13 cellular contexts compared by ENCODE assay signal in genomic region chr15:52143862-52144261, GRCh38. TPM values are rescaled to one million over a fixed set of nuclear protein-coding genes. Genes with fewer than 3 reads are reported as not detected.
DNase-seq lines count a peak whose midpoint lies in the region; ATAC-seq and TF ChIP-seq lines count a peak whose summit lies in the region.
"Had no signal": no experiment of that assay in that cellular context is flagged by ENCODE, and none has a peak within 500 bp of the region (broad histone marks: within the 10 kb centered on the region; RNA-seq: fewer than 3 reads in every experiment).

No MANE protein-coding gene starts in this region.

- H3K4me3 Mint-ChIP-seq in CD8-positive, alpha-beta T cell: no peak overlapping the region
- H3K4me3 Mint-ChIP-seq: nephron progenitor cell had no signal

- ATAC-seq in HG02840 (IDR thresholded peaks at IDR 0.05; ENCODE audit: low FRiP score, unreplicated experiment): no peak
- no peak for ATAC-seq in CD8-positive, alpha-beta T cell
- no peak for ATAC-seq in HG03457 (IDR thresholded peaks at IDR 0.05; ENCODE audit: unreplicated experiment)

- peaks cover 80% of the 10 kb centered on the region for H3K36me3 Mint-ChIP-seq in CD8-positive, alpha-beta T cell

- peak; percentile 51 for DNase-seq in 8988T
- DNase-seq in H4 (ENCODE audit: low spot score): peak; percentile 34
- DNase-seq in amniotic epithelial cell (ENCODE audit: low read depth): peak; percentile 98
- DNase-seq in glomerular visceral epithelial cell (ENCODE audit: extremely low spot score): peak; percentile 92
- no peak for DNase-seq in activated effector memory CD4-positive, alpha-beta T cell treated with Interleukin-2 at 50 U/mL for 16 hours
- DNase-seq in CD8-positive, alpha-beta T cell: no peak
- DNase-seq: C1 segment of cervical spinal cord, nephron progenitor cell had no signal

- H3K9me3 ChIP-seq in CD8-positive, alpha-beta T cell (ENCODE audit: low read length): no peaks in the 10 kb centered on the region
- H3K9me3 ChIP-seq: thoracic aorta had no signal

- no peaks in the 10 kb centered on the region for H3K27me3 ChIP-seq in CD8-positive, alpha-beta T cell (ENCODE audit: insufficient read depth, low read length)

- intact Hi-C loops in CD8-positive, alpha-beta T cell (cut with DNase I, micrococcal nuclease): loop anchor here in 1 of 2 experiments (5.0 kb wide), 1 partner anchor 33 kb away; no protein-coding TSS in a partner anchor

- H3K9me3 Mint-ChIP-seq in CD8-positive, alpha-beta T cell: no peaks in the 10 kb centered on the region

- POLR2A ChIA-PET in CD8-positive, alpha-beta T cell (lab: Charles Lee): no interaction called here

- no peak overlapping the region for H3K27ac Mint-ChIP-seq in CD8-positive, alpha-beta T cell
- H3K27ac Mint-ChIP-seq: nephron progenitor cell had no signal

- no peaks in the 10 kb centered on the region for H3K4me1 Mint-ChIP-seq in CD8-positive, alpha-beta T cell (ENCODE audit: low read depth)

- H3K4me1 ChIP-seq in CD8-positive, alpha-beta T cell (ENCODE audit: insufficient read depth, low read length): no peaks in the 10 kb centered on the region

- H3K36me3 ChIP-seq in CD8-positive, alpha-beta T cell (ENCODE audit: insufficient read depth, low read length): peaks cover 24% of the 10 kb centered on the region

- no peak overlapping the region for H3K4me3 ChIP-seq in CD8-positive, alpha-beta T cell (ENCODE audit: low read depth, low read length)
- H3K4me3 ChIP-seq: thoracic aorta had no signal

- no peak for TF ChIP-seq CTCF in CD8-positive, alpha-beta T cell (IDR thresholded peaks at IDR 0.05)

- H3K27me3 Mint-ChIP-seq in CD8-positive, alpha-beta T cell (ENCODE audit: low read depth): no peaks in the 10 kb centered on the region

- H3K27ac ChIP-seq in CD8-positive, alpha-beta T cell (ENCODE audit: low read depth, low read length): no peak overlapping the region
- H3K27ac ChIP-seq: thoracic aorta had no signal

- CTCF ChIA-PET in CD8-positive, alpha-beta T cell (lab: Charles Lee): interaction anchor here (1.2 kb wide), 2 partner anchors 40 to 65 kb away, joined by 3 read pairs; no protein-coding TSS in a partner anchor

RNA-seq across cellular contexts. Expression of gene BCL2L10, which starts 31.3 kb away (rescaled TPM):
- not detected in 2 replicates for total RNA-seq in H4 (2014; rRNA removed; shearing (Covaris generic))
- under 1 TPM; 0.24 to 0.44 TPM for total RNA-seq in CD8-positive, alpha-beta T cell
- total RNA-seq: cardiac septum; T-helper 1 cell treated with Interleukin-12 subunit alpha and Interleukin-12 subunit beta and Interleukin-4 antibody, amounts not matched to agents 30 ng/mL and 1 ng/mL, for 36 hours; thoracic aorta had no signal

RNA-seq across cellular contexts. Expression of gene GNB5, which starts 47.3 kb away (rescaled TPM):
- 12.9 and 25.6 TPM in 2 replicates for total RNA-seq in H4 (2014; rRNA removed; shearing (Covaris generic))
- 10 to 100 TPM; 83.5 to 92.8 TPM for total RNA-seq in CD8-positive, alpha-beta T cell

Comparison
In these comparisons a context has a peak if more than half of its experiments do, and no peak if none do; other contexts are left out.
1. DNase-seq: peak in 8988T (single experiment), H4 (single experiment), amniotic epithelial cell (single experiment) and glomerular visceral epithelial cell (single experiment); none in activated effector memory CD4-positive, alpha-beta T cell treated with Interleukin-2 at 50 U/mL for 16 hours (single experiment) and CD8-positive, alpha-beta T cell (0 of 7).